16 cellular contexts compared by ENCODE assay signal in genomic region chr14:103856105-103856504, GRCh38. TPM values are rescaled to one million over a fixed set of nuclear protein-coding genes. Genes with fewer than 3 reads are reported as not detected.
A peak's percentile ranks its signal among the peaks of the same experiment; 100 is the strongest.
DNase-seq lines count a peak whose midpoint lies in the region; ATAC-seq and TF ChIP-seq lines count a peak whose summit lies in the region.
"Had no signal": no experiment of that assay in that cellular context is flagged by ENCODE, and none has a peak within 500 bp of the region (broad histone marks: within the 10 kb centered on the region; RNA-seq: fewer than 3 reads in every experiment).

No MANE protein-coding gene starts in this region.

- H3K27ac Mint-ChIP-seq in activated CD4-positive, alpha-beta T cell treated with anti-CD3 and anti-CD28 coated beads, Interleukin-2, amount 10 ng/mL, durations not matched to agents 24 days and 14 days = no peak overlapping the region
- H3K27ac Mint-ChIP-seq: memory B cell had no signal

- H4K8ac ChIP-seq in mesendoderm (ENCODE audit: low read depth, low read length) = no peak overlapping the region

- DNase-seq in heart right ventricle = no peak
- no peak for DNase-seq in right cardiac atrium
- DNase-seq in body of pancreas = no peak
- DNase-seq in mesendoderm = peak; percentile 60
- DNase-seq in upper lobe of left lung = no peak
- no peak for DNase-seq in activated CD4-positive, alpha-beta T cell treated with anti-CD3 and anti-CD28 coated beads, Interleukin-2, amount 10 ng/mL, durations not matched to agents 24 days and 14 days
- DNase-seq in ecto neural progenitor cell (ENCODE audit: low spot score) = no peak
- DNase-seq: activated CD4-positive, alpha-beta T cell treated with anti-CD3 and anti-CD28 coated beads, Interleukin-2, amount 50 U/mL, for 1 hour; activated T-cell treated with anti-CD3 and anti-CD28 coated beads, Interleukin-2, amount 50 U/mL, for 48 hours; erythroblast; IMR-90; NCI-H1092; T-helper 2 cell had no signal

- H3K27me3 ChIP-seq in heart right ventricle (no peaks in the 10 kb centered on the region), right cardiac atrium (ENCODE audit: control insufficient read depth, insufficient read depth) (no peaks in the 10 kb centered on the region), body of pancreas (no peaks in the 10 kb centered on the region), mesendoderm (ENCODE audit: insufficient read depth, low read length, poor library complexity) (no peaks in the 10 kb centered on the region), upper lobe of left lung (no peaks in the 10 kb centered on the region)

- no peak overlapping the region for H2BK120ac ChIP-seq in mesendoderm (ENCODE audit: low read depth, low read length)

- H3K56ac ChIP-seq in mesendoderm (ENCODE audit: low read length) = peak overlapping the region; percentile 62

- H3K4ac ChIP-seq in mesendoderm (ENCODE audit: low read depth, low read length) = peak overlapping the region; percentile 41

- H3K36me3 ChIP-seq in heart right ventricle (no peaks in the 10 kb centered on the region), body of pancreas (replicated peaks in 1 of 2; ENCODE audit: insufficient read depth in 1 of 2, low read depth in 2 of 2) (no peaks in the 10 kb centered on the region), mesendoderm (ENCODE audit: control insufficient read depth, insufficient read depth, low read length) (no peaks in the 10 kb centered on the region), upper lobe of left lung (no peaks in the 10 kb centered on the region)

- H3K9me3 ChIP-seq in heart right ventricle (no peaks in the 10 kb centered on the region), right cardiac atrium (ENCODE audit: control insufficient read depth, low read length) (no peaks in the 10 kb centered on the region), body of pancreas (no peaks in the 10 kb centered on the region), upper lobe of left lung (no peaks in the 10 kb centered on the region)

- intact Hi-C loops in heart right ventricle (cut with DNase I) = no loop called here
- intact Hi-C loops in right cardiac atrium (cut with DNase I) = no loop called here
- intact Hi-C loops in body of pancreas (cut with DNase I) = no loop called here
- intact Hi-C loops in activated CD4-positive, alpha-beta T cell treated with anti-CD3 and anti-CD28 coated beads, Interleukin-2, amount 10 ng/mL, durations not matched to agents 24 days and 14 days (cut with micrococcal nuclease) = no loop called here

- peaks cover 2 to 46% (median 27%) of the 10 kb centered on the region in 9 donors for H3K4me1 ChIP-seq in heart right ventricle
- peaks cover 4% of the 10 kb centered on the region for H3K4me1 ChIP-seq in right cardiac atrium (ENCODE audit: control insufficient read depth, insufficient read depth, low read length)
- peaks cover 26% of the 10 kb centered on the region for H3K4me1 ChIP-seq in body of pancreas
- peaks cover 8% of the 10 kb centered on the region for H3K4me1 ChIP-seq in mesendoderm (ENCODE audit: control insufficient read depth, low read depth, low read length)
- peaks cover 25 to 38% (median 32%) of the 10 kb centered on the region in 4 donors for H3K4me1 ChIP-seq in upper lobe of left lung

- H3K27ac ChIP-seq in heart right ventricle (peak overlapping the region in 7 of 10 donors; percentile 45 to 84 (median 71)), right cardiac atrium (ENCODE audit: low read length) (no peak overlapping the region), body of pancreas (peak overlapping the region; percentile 75 to 85 (median 80)), mesendoderm (ENCODE audit: low read depth, low read length) (no peak overlapping the region), upper lobe of left lung (peak overlapping the region; percentile 62 to 87 (median 86))

- TF ChIP-seq CTCF in heart right ventricle (IDR thresholded peaks at IDR 0.05) (no peak), body of pancreas (IDR thresholded peaks at IDR 0.05) (no peak), upper lobe of left lung (IDR thresholded peaks at IDR 0.05) (no peak)

- no peak overlapping the region for H3K23ac ChIP-seq in mesendoderm (ENCODE audit: low read length)

- ATAC-seq in heart right ventricle = no peak
- no peak for ATAC-seq in right cardiac atrium
- ATAC-seq in body of pancreas = no peak
- no peak for ATAC-seq in upper lobe of left lung (ENCODE audit: low FRiP score in 2 of 2)
- ATAC-seq in GM19328 (IDR thresholded peaks at IDR 0.05; ENCODE audit: unreplicated experiment) = no peak
- ATAC-seq: Panc1 had no signal

- peaks cover 3% of the 10 kb centered on the region for H3K4me1 Mint-ChIP-seq in activated CD4-positive, alpha-beta T cell treated with anti-CD3 and anti-CD28 coated beads, Interleukin-2, amount 10 ng/mL, durations not matched to agents 24 days and 14 days
- H3K4me1 Mint-ChIP-seq: memory B cell had no signal

- H3K79me1 ChIP-seq in mesendoderm (ENCODE audit: low read length) = no peaks in the 10 kb centered on the region

- H2AK5ac ChIP-seq in mesendoderm (ENCODE audit: low read length) = no peak overlapping the region

- no peak for TF ChIP-seq EP300 in upper lobe of left lung (IDR thresholded peaks at IDR 0.05)

- H3K79me2 ChIP-seq in mesendoderm (ENCODE audit: control insufficient read depth, insufficient read depth, low read length) = no peaks in the 10 kb centered on the region

- peak overlapping the region; percentile 35 for H3K9ac ChIP-seq in mesendoderm (ENCODE audit: low read length)

- no peak overlapping the region for H2BK5ac ChIP-seq in mesendoderm (ENCODE audit: low read length)

- no peak overlapping the region for H3K4me2 ChIP-seq in mesendoderm (ENCODE audit: low read length)

- H4K5ac ChIP-seq in mesendoderm (ENCODE audit: low read length) = no peak overlapping the region

- 84 to 91% methylated on average over 8 of the region's 8 CpGs for WGBS in heart right ventricle, 2 donors
- 94% methylated on average over 8 of the region's 8 CpGs for WGBS in right cardiac atrium
- WGBS in body of pancreas, 2 donors = 75 to 94% methylated on average over 2 to 8 of the region's 8 CpGs
- no CpG with 5 or more reads among the region's 8 CpGs for WGBS in mesendoderm (ENCODE audit: extremely low coverage, insufficient coverage, low lambda C conversion rate)
- WGBS in upper lobe of left lung, 2 donors = 77 to 92% methylated on average over 2 to 8 of the region's 8 CpGs

- H3K27me3 Mint-ChIP-seq in activated CD4-positive, alpha-beta T cell treated with anti-CD3 and anti-CD28 coated beads, Interleukin-2, amount 10 ng/mL, durations not matched to agents 24 days and 14 days = no peaks in the 10 kb centered on the region

- TF ChIP-seq POLR2A in body of pancreas (IDR thresholded peaks at IDR 0.05) (no peak), upper lobe of left lung (IDR thresholded peaks at IDR 0.05) (no peak)

- peak overlapping the region; percentile 7 for H3K18ac ChIP-seq in mesendoderm (ENCODE audit: low read length)

- H3K9me3 Mint-ChIP-seq in activated CD4-positive, alpha-beta T cell treated with anti-CD3 and anti-CD28 coated beads, Interleukin-2, amount 10 ng/mL, durations not matched to agents 24 days and 14 days = no peaks in the 10 kb centered on the region
- H3K9me3 Mint-ChIP-seq: memory B cell had no signal

- no peak overlapping the region for H3K4me3 ChIP-seq in heart right ventricle
- no peak overlapping the region for H3K4me3 ChIP-seq in right cardiac atrium (ENCODE audit: low read length)
- no peak overlapping the region for H3K4me3 ChIP-seq in body of pancreas
- no peak overlapping the region for H3K4me3 ChIP-seq in mesendoderm (ENCODE audit: low read length)
- H3K4me3 ChIP-seq in upper lobe of left lung = no peak overlapping the region

- no peaks in the 10 kb centered on the region for H3K36me3 Mint-ChIP-seq in activated CD4-positive, alpha-beta T cell treated with anti-CD3 and anti-CD28 coated beads, Interleukin-2, amount 10 ng/mL, durations not matched to agents 24 days and 14 days (ENCODE audit: low read depth)
- H3K36me3 Mint-ChIP-seq: memory B cell had no signal

- no peak overlapping the region for H3K4me3 Mint-ChIP-seq in activated CD4-positive, alpha-beta T cell treated with anti-CD3 and anti-CD28 coated beads, Interleukin-2, amount 10 ng/mL, durations not matched to agents 24 days and 14 days
- H3K4me3 Mint-ChIP-seq: memory B cell had no signal

- H2BK15ac ChIP-seq in mesendoderm (replicated peaks; ENCODE audit: low read depth) = no peak overlapping the region

RNA-seq across cellular contexts. Expression of gene PPP1R13B, which starts 8.7 kb away (rescaled TPM):
- total RNA-seq in heart right ventricle = 100 to 1,000 TPM in 2 of 10 donors, 10 to 100 TPM in 8; 64.8 to 124 (median 77.0) TPM
- 10 to 100 TPM; 21.6 to 70.2 TPM for polyA plus RNA-seq in heart right ventricle
- 100 to 1,000 TPM; 102 to 158 (median 117) TPM for total RNA-seq in right cardiac atrium
- 50.1 TPM for polyA plus RNA-seq in right cardiac atrium
- 10 to 100 TPM; 12.5 to 36.3 TPM for total RNA-seq in body of pancreas
- polyA plus RNA-seq in mesendoderm (2013, experiment 1 of 2) = 2.9 TPM
- 3.3 TPM for polyA plus RNA-seq in mesendoderm (2013, experiment 2 of 2)
- 100 to 1,000 TPM in 1 of 6 donors, 10 to 100 TPM in 5; 37.0 to 117 (median 71.1) TPM for total RNA-seq in upper lobe of left lung
- 8.6 and 8.8 TPM in 2 replicates for total RNA-seq in activated CD4-positive, alpha-beta T cell treated with anti-CD3 and anti-CD28 coated beads, Interleukin-2, amount 10 ng/mL, durations not matched to agents 24 days and 14 days

Comparison
In these comparisons a context has a peak if more than half of its experiments do, and no peak if none do; other contexts are left out.
1. H3K27ac ChIP-seq: peak in heart right ventricle (7 of 10), body of pancreas (4 of 4) and upper lobe of left lung (4 of 4); none in right cardiac atrium (single experiment) and mesendoderm (single experiment).